ENCODE assay signal across 12 cellular contexts in the genomic region with DNA sequence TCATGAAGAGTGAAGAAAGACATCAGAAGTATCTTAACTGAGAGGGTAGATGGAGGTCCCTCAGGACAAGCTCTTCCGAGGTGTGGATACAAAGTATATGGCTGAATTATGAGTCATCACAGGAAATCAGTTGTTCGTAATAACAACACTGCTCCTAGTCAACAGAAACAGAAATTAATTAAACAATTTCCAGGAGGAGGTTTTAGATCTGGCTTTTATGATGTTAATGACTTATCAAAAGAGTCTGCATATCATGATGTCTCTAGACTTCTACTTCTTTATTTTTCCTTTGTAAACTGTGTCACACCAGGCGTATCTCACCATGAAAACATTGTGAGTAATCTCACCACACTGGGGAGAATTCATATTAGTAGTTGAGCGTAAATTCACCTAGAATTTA. TPM values are rescaled to one million over a fixed set of nuclear protein-coding genes. Genes with fewer than 3 reads are reported as not detected.
DNase-seq lines count a peak whose midpoint lies in the region; ATAC-seq and TF ChIP-seq lines count a peak whose summit lies in the region.
"Had no signal": no experiment of that assay in that cellular context is flagged by ENCODE, and none has a peak within 500 bp of the region (broad histone marks: within the 10 kb centered on the region; RNA-seq: fewer than 3 reads in every experiment).

No MANE protein-coding gene starts in this region.

- H2AK9ac ChIP-seq in IMR-90 (replicated peaks; ENCODE audit: low read depth, low read length, poor library complexity): no peak overlapping the region

- H3K23ac ChIP-seq in IMR-90 (ENCODE audit: low read depth, low read length): no peak overlapping the region

- H3K36me3 ChIP-seq in ACC112 (ENCODE audit: insufficient read depth, low read length) (no peaks in the 10 kb centered on the region), IMR-90 (ENCODE audit: control insufficient read depth, insufficient read depth, low read length) (no peaks in the 10 kb centered on the region)

- H2BK5ac ChIP-seq in IMR-90 (ENCODE audit: low read depth, low read length, poor library complexity, severe bottlenecking): peak overlapping the region; percentile 5

- 0 out of 2 replicates have a peak, but pooled peaks cover 5% of the 10 kb centered on the region for H3K9me1 ChIP-seq in IMR-90 (ENCODE audit: insufficient read depth, low read length)

- H3K4me1 ChIP-seq in ACC112 (ENCODE audit: control insufficient read depth, insufficient read depth, low read length, unreplicated experiment) (peaks cover 18% of the 10 kb centered on the region), IMR-90 (ENCODE audit: control insufficient read depth, insufficient read depth, low read length) (peaks cover 1% of the 10 kb centered on the region; the same call in 1 of the 2 replicates)

- peaks cover 22 to 72% of the 10 kb centered on the region in 2 experiments for H3K79me1 ChIP-seq in IMR-90 (ENCODE audit: low read depth in 1 of 2, low read length in 2 of 2)

- dilution Hi-C loops in IMR-90 (cut with HindIII; ENCODE audit: low sequenced_read_pairs, unreplicated experiment): no loop called here

- TF ChIP-seq POLR2A in IMR-90 (IDR thresholded peaks at IDR 0.05; ENCODE audit: low read depth, low read length): no peak

- POLR2A ChIA-PET in IMR-90 (lab: Charles Lee; ENCODE audit: unreplicated experiment): interaction anchor here (0.5 kb wide), 1 partner anchor 31 kb away, joined by 3 read pairs; no protein-coding TSS in a partner anchor
- POLR2A ChIA-PET in RWPE1 (lab: Yijun Ruan, JAX; ENCODE audit: low non-redundant PET): no interaction called here

- H4K20me1 ChIP-seq in IMR-90 (ENCODE audit: insufficient read depth, low read length): peaks cover 3% of the 10 kb centered on the region; the same call in 1 of the 2 replicates

- no peak overlapping the region for H3K14ac ChIP-seq in IMR-90 (replicated peaks; ENCODE audit: low read depth, low read length)

- H3K4me3 ChIP-seq in ACC112 (ENCODE audit: low read depth, low read length) (peak overlapping the region; percentile 4; the same call in 1 of the 2 replicates), IMR-90 (ENCODE audit: insufficient read depth, low read depth, low read length) (no peak overlapping the region)

- H4K8ac ChIP-seq in IMR-90 (ENCODE audit: low read depth in 2 of 2, low read length in 2 of 2): no peak overlapping the region

- intact Hi-C loops in IMR-90 (cut with micrococcal nuclease) (no loop called here), left ventricle myocardium superior (cut with micrococcal nuclease) (no loop called here)

- no peak overlapping the region for H2AK5ac ChIP-seq in IMR-90 (ENCODE audit: low read depth, low read length)

- no peak overlapping the region for H3K4ac ChIP-seq in IMR-90 (ENCODE audit: low read depth, low read length)

- no peaks in the 10 kb centered on the region for H3K9me3 ChIP-seq in IMR-90 (ENCODE audit: control insufficient read depth, insufficient read depth, low read length)

- ATAC-seq in GM18508 (IDR thresholded peaks at IDR 0.05; ENCODE audit: insufficient read depth, unreplicated experiment): peak; percentile 49
- ATAC-seq in IMR-90 (ENCODE audit: low read depth): peak; percentile 46; the same call in 1 of the 2 replicates
- no peak for ATAC-seq in left ventricle myocardium superior

- H3K4me2 ChIP-seq in IMR-90 (ENCODE audit: low read depth, low read length): peak overlapping the region; percentile 44; the same call in 1 of the 2 replicates

- no peak overlapping the region for H4K5ac ChIP-seq in IMR-90 (ENCODE audit: low read depth, low read length)

- no TSS peak for BruUV-seq in IMR-90 (replicated peaks; lab: Mats Ljungman, UMichigan)

- DNase-seq in IMR-90: no peak
- DNase-seq in dermis blood vessel endothelial cell: peak; percentile 41
- no peak for DNase-seq in RWPE1 (ENCODE audit: low spot score)
- no peak for DNase-seq in left ventricle myocardium superior
- no peak for DNase-seq in GF-D8 (lab: John Stamatoyannopoulos, UW)
- no peak for DNase-seq in stimulated activated CD4-positive, alpha-beta T cell treated with anti-CD3 and anti-CD28 coated beads, Interleukin-4, amount 100 ng/mL, for 4 hours
- DNase-seq: activated effector memory CD4-positive, alpha-beta T cell treated with Interleukin-2 at 50 U/mL for 16 hours; kidney; NCI-H1092; NCI-H510A treated with DMSO at 0.1 percent for 48 hours had no signal

- no peak overlapping the region for H4K91ac ChIP-seq in IMR-90 (ENCODE audit: insufficient read depth, low read depth, low read length)

- H3K27me3 ChIP-seq in ACC112 (ENCODE audit: insufficient read depth, low read length) (no peaks in the 10 kb centered on the region), IMR-90 (ENCODE audit: control insufficient read depth, insufficient read depth, low read length) (no peaks in the 10 kb centered on the region)

- no peak overlapping the region for H2BK120ac ChIP-seq in IMR-90 (ENCODE audit: low read depth, low read length)

- H2AFZ ChIP-seq in ACC112 (ENCODE audit: low read length, unreplicated experiment): no peak overlapping the region
- no peak overlapping the region for H2AFZ ChIP-seq in IMR-90 (replicated peaks; ENCODE audit: low read length, poor library complexity)

- H3K56ac ChIP-seq in IMR-90 (ENCODE audit: extremely low read depth, insufficient read depth, low read length): no peak overlapping the region

- no peak for TF ChIP-seq CTCF in IMR-90 (conservative IDR thresholded peaks at IDR 0.05; ENCODE audit: low read depth, low read length)
- no peak for TF ChIP-seq CTCF in RWPE1 (conservative IDR thresholded peaks at IDR 0.05; ENCODE audit: low read depth)

- H2BK15ac ChIP-seq in IMR-90 (ENCODE audit: low read depth, low read length): no peak overlapping the region

- H3K9ac ChIP-seq in IMR-90 (ENCODE audit: low read depth, low read length): no peak overlapping the region

- H3K18ac ChIP-seq in IMR-90 (ENCODE audit: low read depth, low read length): no peak overlapping the region; the same call in 1 of the 2 replicates

- H2BK20ac ChIP-seq in IMR-90 (ENCODE audit: low read depth, low read length): no peak overlapping the region

- H3K27ac ChIP-seq in ACC112 (ENCODE audit: low read depth, low read length): no peak overlapping the region
- H3K27ac ChIP-seq in IMR-90 (ENCODE audit: insufficient read depth, low read length): no peak overlapping the region
- H3K27ac ChIP-seq in RWPE1: no peak overlapping the region

- peaks cover 33% of the 10 kb centered on the region for H3K79me2 ChIP-seq in ACC112 (ENCODE audit: control insufficient read depth, insufficient read depth, low read length, unreplicated experiment)

- WGBS in IMR-90 (ENCODE audit: extremely low coverage in 2 of 2, insufficient read length in 1 of 2), 2 experiments: no CpG with 5 or more reads among the region's 4 CpGs

- no peak for TF ChIP-seq RAD21 in IMR-90 (IDR thresholded peaks at IDR 0.05; ENCODE audit: low read length)

- CTCF ChIA-PET in IMR-90 (lab: Yijun Ruan, JAX): interaction anchor here (0.9 to 1.3 kb wide), 2 partner anchors 16 to 22 kb away, joined by 4 to 5 read pairs; no protein-coding TSS in a partner anchor
- CTCF ChIA-PET in RWPE1 (lab: Yijun Ruan, JAX): interaction anchor here (0.6 to 0.8 kb wide), 2 partner anchors 11 to 14 kb away, joined by 3 read pairs; no protein-coding TSS in a partner anchor

- in situ Hi-C loops in IMR-90 (cut with MboI; ENCODE audit: low sequenced_read_pairs): no loop called here

TF ChIP-seq in IMR-90, 13 proteins besides CTCF, POLR2A, EP300 and RAD21:
- TF ChIP-seq FOS (IDR thresholded peaks at IDR 0.05; ENCODE audit: low read depth, low read length): peak; percentile 64
- TF ChIP-seq CEBPB (IDR thresholded peaks at IDR 0.05; ENCODE audit: low read depth, low read length): no peak

RNA-seq across cellular contexts. Expression of a gene that starts 31.2 kb away (rescaled TPM):
- total RNA-seq in IMR-90 (2012; rRNA removed) (29.9 and 30.0 TPM in 2 replicates), dermis blood vessel endothelial cell (25.2 and 31.8 TPM in 2 replicates), left ventricle myocardium superior (9.0 TPM)
- polyA plus RNA-seq in IMR-90 (2012; rRNA removed): 15.4 and 18.0 TPM in 2 replicates
- polyA plus RNA-seq in IMR-90 (2012; cell fraction: cytosol; rRNA removed): 4.0 and 4.9 TPM in 2 replicates
- polyA plus RNA-seq in IMR-90 (2012; cell fraction: nucleus; rRNA removed; ENCODE audit: low replicate concordance): 14.4 and 46.7 TPM in 2 replicates
